8 cellular contexts compared by ENCODE assay signal in genomic region chr13:103140001-103140671, GRCh38.
DNase-seq lines count a peak whose midpoint lies in the region; ATAC-seq and TF ChIP-seq lines count a peak whose summit lies in the region.

No MANE protein-coding gene starts in this region.

- H3K4me1 ChIP-seq in colonic mucosa = no peaks in the 10 kb centered on the region

- no peaks in the 10 kb centered on the region for H3K9me3 Mint-ChIP-seq in activated CD4-positive, alpha-beta T cell treated with anti-CD3 and anti-CD28 coated beads, Interleukin-2, amount 10 ng/mL, durations not matched to agents 24 days and 14 days
- no peaks in the 10 kb centered on the region for H3K9me3 Mint-ChIP-seq in nephron

- peak; percentile 92 for ATAC-seq in HG02642 (IDR thresholded peaks at IDR 0.05; ENCODE audit: poor library complexity, unreplicated experiment)

- no peak overlapping the region for H3K4me3 ChIP-seq in colonic mucosa

- no peaks in the 10 kb centered on the region for H3K27me3 Mint-ChIP-seq in activated CD4-positive, alpha-beta T cell treated with anti-CD3 and anti-CD28 coated beads, Interleukin-2, amount 10 ng/mL, durations not matched to agents 24 days and 14 days
- H3K27me3 Mint-ChIP-seq in nephron (ENCODE audit: low read depth) = peaks cover 4% of the 10 kb centered on the region

- intact Hi-C loops in activated CD4-positive, alpha-beta T cell treated with anti-CD3 and anti-CD28 coated beads, Interleukin-2, amount 10 ng/mL, durations not matched to agents 24 days and 14 days (cut with micrococcal nuclease) = no loop called here
- intact Hi-C loops in colonic mucosa (cut with DNase I) = no loop called here

- no peak overlapping the region for H3K27ac ChIP-seq in colonic mucosa

- H3K27me3 ChIP-seq in colonic mucosa = no peaks in the 10 kb centered on the region

- H3K36me3 Mint-ChIP-seq in activated CD4-positive, alpha-beta T cell treated with anti-CD3 and anti-CD28 coated beads, Interleukin-2, amount 10 ng/mL, durations not matched to agents 24 days and 14 days (ENCODE audit: low read depth) = no peaks in the 10 kb centered on the region
- no peaks in the 10 kb centered on the region for H3K36me3 Mint-ChIP-seq in nephron (ENCODE audit: low read depth)

- H3K27ac Mint-ChIP-seq in activated CD4-positive, alpha-beta T cell treated with anti-CD3 and anti-CD28 coated beads, Interleukin-2, amount 10 ng/mL, durations not matched to agents 24 days and 14 days = no peak overlapping the region
- H3K27ac Mint-ChIP-seq in nephron = no peak overlapping the region

- H3K9me3 ChIP-seq in colonic mucosa = no peaks in the 10 kb centered on the region

- H3K9ac ChIP-seq in colonic mucosa (ENCODE audit: low read depth in 2 of 2, low read length in 2 of 2) = no peak overlapping the region

- DNase-seq in activated CD4-positive, alpha-beta T cell treated with anti-CD3 and anti-CD28 coated beads, Interleukin-2, amount 10 ng/mL, durations not matched to agents 24 days and 14 days = peak; percentile 41
- no peak for DNase-seq in activated CD4-positive, alpha-beta T cell treated with anti-CD3 and anti-CD28 coated beads for 48 hours
- peak; percentile 65 for DNase-seq in MV-4-11 (lab: John Stamatoyannopoulos, UW)
- no peak for DNase-seq in colonic mucosa
- no peak for DNase-seq in GM19238 (ENCODE audit: insufficient read length, low spot score)
- no peak for DNase-seq in activated CD4-positive, CD25-positive, alpha-beta regulatory T cell (lab: John Stamatoyannopoulos, UW)

- no peak overlapping the region for H3K4me3 Mint-ChIP-seq in activated CD4-positive, alpha-beta T cell treated with anti-CD3 and anti-CD28 coated beads, Interleukin-2, amount 10 ng/mL, durations not matched to agents 24 days and 14 days
- no peak overlapping the region for H3K4me3 Mint-ChIP-seq in nephron

- peak; percentile 42 for TF ChIP-seq CTCF in colonic mucosa (IDR thresholded peaks at IDR 0.05)
- peak; percentile 31 to 51 (median 49) for TF ChIP-seq CTCF in nephron (IDR thresholded peaks at IDR 0.05; ENCODE audit: unreplicated experiment in 3 of 3)

- no peaks in the 10 kb centered on the region for H3K36me3 ChIP-seq in colonic mucosa

- H3K4me1 Mint-ChIP-seq in activated CD4-positive, alpha-beta T cell treated with anti-CD3 and anti-CD28 coated beads, Interleukin-2, amount 10 ng/mL, durations not matched to agents 24 days and 14 days = no peaks in the 10 kb centered on the region
- H3K4me1 Mint-ChIP-seq in nephron = no peaks in the 10 kb centered on the region

Comparison
In these comparisons a context has a peak if more than half of its experiments do, and no peak if none do; other contexts are left out.
1. DNase-seq: peak in activated CD4-positive, alpha-beta T cell treated with anti-CD3 and anti-CD28 coated beads, Interleukin-2, amount 10 ng/mL, durations not matched to agents 24 days and 14 days (single experiment) and MV-4-11 (single experiment); none in activated CD4-positive, alpha-beta T cell treated with anti-CD3 and anti-CD28 coated beads for 48 hours (single experiment), colonic mucosa (single experiment), GM19238 (single experiment) and activated CD4-positive, CD25-positive, alpha-beta regulatory T cell (0 of 4).